In genomic region chr1:209565759-209566678, GRCh38 we compare ENCODE assay signal across 9 cellular contexts. TPM values are rescaled to one million over a fixed set of nuclear protein-coding genes. Genes with fewer than 3 reads are reported as not detected.
A peak's percentile ranks its signal among the peaks of the same experiment; 100 is the strongest.
DNase-seq lines count a peak whose midpoint lies in the region; ATAC-seq lines count a peak whose summit lies in the region.
"Had no signal": no experiment of that assay in that cellular context is flagged by ENCODE, and none has a peak within 500 bp of the region (broad histone marks: within the 10 kb centered on the region; RNA-seq: fewer than 3 reads in every experiment).

No MANE protein-coding gene starts in this region.

- POLR2A ChIA-PET in CD8-positive, alpha-beta memory T cell (lab: Charles Lee), result no interaction called here

- no peaks in the 10 kb centered on the region for H3K36me3 Mint-ChIP-seq in CD8-positive, alpha-beta memory T cell
- H3K36me3 Mint-ChIP-seq: activated naive CD4-positive, alpha-beta T cell treated with anti-CD3 and anti-CD28 coated beads, Interleukin-2, amount 50 U/mL, for 24 hours had no signal

- H3K4me3 Mint-ChIP-seq in CD8-positive, alpha-beta memory T cell, result no peak overlapping the region
- H3K4me3 Mint-ChIP-seq: activated naive CD4-positive, alpha-beta T cell treated with anti-CD3 and anti-CD28 coated beads, Interleukin-2, amount 50 U/mL, for 24 hours had no signal

- no peak overlapping the region for H3K27ac Mint-ChIP-seq in CD8-positive, alpha-beta memory T cell
- H3K27ac Mint-ChIP-seq: activated naive CD4-positive, alpha-beta T cell treated with anti-CD3 and anti-CD28 coated beads, Interleukin-2, amount 50 U/mL, for 24 hours had no signal

- H3K4me1 ChIP-seq in CD8-positive, alpha-beta memory T cell (ENCODE audit: insufficient read depth, low read length), result peaks cover 8% of the 10 kb centered on the region

- peaks cover 31 to 72% of the 10 kb centered on the region in 2 donors for H3K27me3 Mint-ChIP-seq in CD8-positive, alpha-beta memory T cell

- no peak overlapping the region for H3K4me3 ChIP-seq in CD8-positive, alpha-beta memory T cell (ENCODE audit: low read length)

- H3K9me3 ChIP-seq in CD8-positive, alpha-beta memory T cell (ENCODE audit: low read length), result no peaks in the 10 kb centered on the region

- ATAC-seq in GM19463 (IDR thresholded peaks at IDR 0.05; ENCODE audit: unreplicated experiment), result peak; percentile 89
- ATAC-seq in HG03571 (IDR thresholded peaks at IDR 0.05; ENCODE audit: unreplicated experiment), result peak; percentile 90

- peaks cover 5 to 11% (median 6%) of the 10 kb centered on the region in 3 donors for H3K4me1 Mint-ChIP-seq in CD8-positive, alpha-beta memory T cell

- CTCF ChIA-PET in CD8-positive, alpha-beta memory T cell (lab: Charles Lee), result interaction anchor here (0.7 to 3.2 kb wide), 11 partner anchors 10 to 1568 kb away, joined by 3 to 22 read pairs (median 3); no protein-coding TSS in a partner anchor

- no peak overlapping the region for H3K27ac ChIP-seq in CD8-positive, alpha-beta memory T cell (ENCODE audit: low read depth, low read length)

- peaks cover 6% of the 10 kb centered on the region for H3K27me3 ChIP-seq in CD8-positive, alpha-beta memory T cell (ENCODE audit: insufficient read depth, low read length, poor library complexity, severe bottlenecking)

- peak; percentile 47 to 65 (median 56) for DNase-seq in CD8-positive, alpha-beta memory T cell
- DNase-seq in NCI-H82 treated with DMSO at 0.1 percent for 48 hours (lab: John Stamatoyannopoulos, UW; ENCODE audit: unreplicated experiment), result peak; percentile 96
- peak; percentile 32 to 42 for DNase-seq in activated CD8-positive, alpha-beta memory T cell treated with anti-CD3 and anti-CD28 coated beads for 1 hour (ENCODE audit: extremely low read depth in 1 of 2, low read depth in 1 of 2)
- DNase-seq in epidermal melanocyte (ENCODE audit: insufficient read length, low spot score), result peak; percentile 58
- peak; percentile 85 for DNase-seq in mucosa of gallbladder (ENCODE audit: low spot score)
- peak; percentile 86 for DNase-seq in stimulated activated CD8-positive, alpha-beta memory T cell treated with anti-CD3 and anti-CD28 coated beads, Interleukin-4, amount 100 ng/mL, for 48 hours

- H3K36me3 ChIP-seq in CD8-positive, alpha-beta memory T cell (ENCODE audit: insufficient read depth, low read length), result no peaks in the 10 kb centered on the region

- H3K9me3 Mint-ChIP-seq in CD8-positive, alpha-beta memory T cell, result no peaks in the 10 kb centered on the region
- H3K9me3 Mint-ChIP-seq: activated naive CD4-positive, alpha-beta T cell treated with anti-CD3 and anti-CD28 coated beads, Interleukin-2, amount 50 U/mL, for 24 hours had no signal

RNA-seq across cellular contexts. Expression of gene CAMK1G, which starts 17.5 kb away (rescaled TPM):
- not detected for total RNA-seq in CD8-positive, alpha-beta memory T cell
- polyA plus RNA-seq in CD8-positive, alpha-beta memory T cell, result not detected
- total RNA-seq in mucosa of gallbladder, result 0.12 TPM

Comparison
In these comparisons a context has a peak if more than half of its experiments do, and no peak if none do; other contexts are left out.
1. DNase-seq: peak in every context shown above with its lines; median percentile 96 in NCI-H82 treated with DMSO at 0.1 percent for 48 hours; 86 in stimulated activated CD8-positive, alpha-beta memory T cell treated with anti-CD3 and anti-CD28 coated beads, Interleukin-4, amount 100 ng/mL, for 48 hours; 85 in mucosa of gallbladder; 58 in epidermal melanocyte; 56 in CD8-positive, alpha-beta memory T cell; 37 in activated CD8-positive, alpha-beta memory T cell treated with anti-CD3 and anti-CD28 coated beads for 1 hour.